15 cellular contexts compared by ENCODE assay signal in genomic region chr11:127998421-127998820, GRCh38.
DNase-seq lines count a peak whose midpoint lies in the region; ATAC-seq and TF ChIP-seq lines count a peak whose summit lies in the region.
"Had no signal": no experiment of that assay in that cellular context is flagged by ENCODE, and none has a peak within 500 bp of the region (broad histone marks: within the 10 kb centered on the region; RNA-seq: fewer than 3 reads in every experiment).

No MANE protein-coding gene starts in this region.

- no peaks in the 10 kb centered on the region for H3K27me3 ChIP-seq in foreskin keratinocyte

- no peak overlapping the region for H3K27ac ChIP-seq in foreskin keratinocyte

- no peak overlapping the region for H3K27ac Mint-ChIP-seq in endothelial cell (ENCODE audit: unreplicated experiment)
- H3K27ac Mint-ChIP-seq: CD14-positive monocyte had no signal

- H3K4me1 Mint-ChIP-seq in endothelial cell (ENCODE audit: unreplicated experiment): no peaks in the 10 kb centered on the region
- H3K4me1 Mint-ChIP-seq: CD14-positive monocyte had no signal

- no peaks in the 10 kb centered on the region for H3K4me1 ChIP-seq in foreskin keratinocyte

- no peak for TF ChIP-seq CTCF in foreskin keratinocyte (conservative IDR thresholded peaks at IDR 0.05)
- TF ChIP-seq CTCF in endothelial cell (IDR thresholded peaks at IDR 0.05; ENCODE audit: unreplicated experiment): no peak

- ATAC-seq in foreskin keratinocyte (peak; percentile 42), GM18867 (IDR thresholded peaks at IDR 0.05; ENCODE audit: unreplicated experiment) (no peak)

- no peaks in the 10 kb centered on the region for H3K9me3 Mint-ChIP-seq in endothelial cell (ENCODE audit: unreplicated experiment)

- H3K4me3 Mint-ChIP-seq in endothelial cell (ENCODE audit: unreplicated experiment): no peak overlapping the region
- H3K4me3 Mint-ChIP-seq: CD14-positive monocyte had no signal

- H3K27me3 Mint-ChIP-seq in endothelial cell (ENCODE audit: unreplicated experiment): no peaks in the 10 kb centered on the region

- no peaks in the 10 kb centered on the region for H3K36me3 Mint-ChIP-seq in endothelial cell (ENCODE audit: low read depth, unreplicated experiment)
- H3K36me3 Mint-ChIP-seq: CD14-positive monocyte had no signal

- DNase-seq in ELR (ENCODE audit: low read depth) (peak; percentile 46), RPMI7951 (ENCODE audit: low read depth) (peak; percentile 37), foreskin keratinocyte (peak; percentile 15 to 59), NCI-H1694 (lab: John Stamatoyannopoulos, UW) (no peak), endothelial cell (ENCODE audit: low spot score) (no peak)
- DNase-seq in activated effector memory CD4-positive, alpha-beta T cell treated with anti-CD3 and anti-CD28 coated beads, Interleukin-2, amount 50 U/mL, for 16 hours: no peak
- DNase-seq: ACHN, NCI-H1105, NCI-H2081 treated with DMSO at 0.1 percent for 48 hours, NCI-H510A, NCI-H748 treated with DMSO at 0.1 percent for 48 hours, SHP77 treated with DMSO at 0.1 percent for 48 hours, SK-N-SH had no signal

Comparison
In these comparisons a context has a peak if more than half of its experiments do, and no peak if none do; other contexts are left out.
1. DNase-seq: peak in ELR (single experiment), RPMI7951 (single experiment) and foreskin keratinocyte (2 of 2); none in activated effector memory CD4-positive, alpha-beta T cell treated with anti-CD3 and anti-CD28 coated beads, Interleukin-2, amount 50 U/mL, for 16 hours (single experiment), NCI-H1694 (single experiment) and endothelial cell (single experiment).